ENCODE assay signal across 8 cellular contexts in the genomic region with DNA sequence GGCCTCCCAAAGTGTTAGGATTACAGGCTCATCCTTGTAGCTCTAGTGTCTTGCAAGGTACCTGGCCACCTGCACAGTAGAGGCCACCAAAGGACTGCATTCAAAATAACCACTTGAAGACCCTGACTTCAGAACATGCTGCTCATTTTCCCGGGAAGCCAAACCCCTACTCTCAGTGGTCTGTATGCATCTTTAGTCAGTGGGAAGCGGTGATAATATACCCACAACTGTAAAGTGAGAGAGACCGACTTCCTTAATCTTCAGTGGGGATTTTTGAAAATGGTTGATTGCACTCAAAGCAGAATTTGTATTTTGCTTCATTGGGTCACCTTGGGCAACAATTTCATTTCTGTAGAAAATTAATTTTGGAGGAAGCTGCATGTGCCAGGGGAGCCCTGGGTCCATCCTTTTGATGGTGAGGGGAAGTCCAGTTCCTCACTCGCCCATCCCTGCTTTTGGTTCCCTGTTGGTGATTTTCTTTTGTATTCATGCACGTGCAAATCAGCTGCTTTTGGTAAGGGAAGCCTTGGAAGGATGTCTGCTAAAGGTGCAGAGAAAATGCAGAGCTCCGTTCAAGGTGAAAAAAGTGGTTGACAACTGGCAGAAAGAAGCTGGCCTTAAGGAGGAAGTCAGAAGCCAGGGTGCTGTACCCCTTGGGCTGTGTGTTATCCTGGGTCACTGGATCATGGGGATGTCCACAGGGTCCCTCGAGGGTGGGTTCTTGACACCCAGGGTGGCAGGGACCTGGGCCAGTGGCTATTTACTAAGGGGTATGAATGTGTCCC. TPM values are rescaled to one million over a fixed set of nuclear protein-coding genes. Genes with fewer than 3 reads are reported as not detected.
A peak's percentile ranks its signal among the peaks of the same experiment; 100 is the strongest.
DNase-seq lines count a peak whose midpoint lies in the region; ATAC-seq and TF ChIP-seq lines count a peak whose summit lies in the region.
"Not testable (repeated sequence)": the region's sequence is repeated elsewhere in the genome, so short reads cannot be mapped to it uniquely, and the experiment has no call there.
"Had no signal": no experiment of that assay in that cellular context is flagged by ENCODE, and none has a peak within 500 bp of the region (broad histone marks: within the 10 kb centered on the region; RNA-seq: fewer than 3 reads in every experiment).

No MANE protein-coding gene starts in this region.

- ATAC-seq in GM18907 (IDR thresholded peaks at IDR 0.05; ENCODE audit: unreplicated experiment) (peak; percentile 32), naive B cell (ENCODE audit: low read depth in 2 of 2) (peak; percentile 76 to 77)
- not testable (repeated sequence) for ATAC-seq in IMR-90 (ENCODE audit: low read depth)
- peak; percentile 49 for ATAC-seq in central memory CD8-positive, alpha-beta T cell (replicated peaks; ENCODE audit: extremely low read depth, poor library complexity, severe bottlenecking)

- H3K9ac ChIP-seq in IMR-90 (ENCODE audit: low read depth, low read length) = not testable (repeated sequence)
- H3K9ac ChIP-seq in OCI-LY3 (ENCODE audit: low read length) = peak overlapping the region; percentile 58; the same call in 1 of the 2 replicates

- H3K4me2 ChIP-seq in DOHH2 (ENCODE audit: low read length) (peak overlapping the region; percentile 50), OCI-LY3 (ENCODE audit: low read length) (peak overlapping the region; percentile 61)
- H3K4me2 ChIP-seq in IMR-90 (ENCODE audit: low read depth, low read length) = not testable (repeated sequence)

- H3K4me1 Mint-ChIP-seq in central memory CD8-positive, alpha-beta T cell = not testable (repeated sequence)
- H3K4me1 Mint-ChIP-seq in naive B cell = peaks cover 24 to 69% (median 29%) of the 10 kb centered on the region in 3 donors

- not testable (repeated sequence) for H3K27me3 ChIP-seq in DOHH2 (ENCODE audit: control insufficient read depth, low read length); IMR-90 (ENCODE audit: control insufficient read depth, insufficient read depth, low read length); OCI-LY3 (ENCODE audit: low read depth, low read length); spleen (replicated peaks in 1 of 7)

- not testable (repeated sequence) for H2BK20ac ChIP-seq in IMR-90 (ENCODE audit: low read depth, low read length)

- not testable (repeated sequence) for H3K9me1 ChIP-seq in IMR-90 (ENCODE audit: insufficient read depth, low read length)

- dilution Hi-C loops in IMR-90 (cut with HindIII; ENCODE audit: low sequenced_read_pairs, unreplicated experiment) = not testable (repeated sequence)

- H3K36me3 ChIP-seq in DOHH2 (ENCODE audit: control insufficient read depth, low read length); IMR-90 (ENCODE audit: control insufficient read depth, insufficient read depth, low read length); OCI-LY3 (replicated peaks; ENCODE audit: low read depth, low read length); spleen: not testable (repeated sequence)

- peaks cover 67% of the 10 kb centered on the region for H3K4me1 ChIP-seq in DOHH2 (ENCODE audit: control insufficient read depth, low read length)
- H3K4me1 ChIP-seq in IMR-90 (ENCODE audit: control insufficient read depth, insufficient read depth, low read length) = not testable (repeated sequence)
- peaks cover 23% of the 10 kb centered on the region for H3K4me1 ChIP-seq in OCI-LY3 (ENCODE audit: low read length)
- H3K4me1 ChIP-seq in spleen = peaks cover 0 to 30% (median 3%) of the 10 kb centered on the region in 6 donors

- not testable (repeated sequence) for H3K18ac ChIP-seq in IMR-90 (ENCODE audit: low read depth, low read length)

- H3K36me3 Mint-ChIP-seq in central memory CD8-positive, alpha-beta T cell (ENCODE audit: insufficient read depth); naive B cell: not testable (repeated sequence)

- H2BK5ac ChIP-seq in IMR-90 (ENCODE audit: low read depth, low read length, poor library complexity, severe bottlenecking) = not testable (repeated sequence)

- not testable (repeated sequence) for BruUV-seq in IMR-90 (replicated peaks; lab: Mats Ljungman, UMichigan)

- not testable (repeated sequence) for TF ChIP-seq CTCF in DOHH2 (IDR thresholded peaks at IDR 0.05; ENCODE audit: low read depth, low read length, poor library complexity, severe bottlenecking); IMR-90 (conservative IDR thresholded peaks at IDR 0.05; ENCODE audit: low read depth, low read length); OCI-LY3 (IDR thresholded peaks at IDR 0.05; ENCODE audit: low read depth, low read length); spleen (IDR thresholded peaks at IDR 0.05 in 8 of 11, conservative IDR thresholded peaks at IDR 0.05 in 3 of 11)

- not testable (repeated sequence) for H4K8ac ChIP-seq in IMR-90 (ENCODE audit: low read depth in 2 of 2, low read length in 2 of 2)

- H3K9me3 ChIP-seq in DOHH2 (ENCODE audit: control insufficient read depth, insufficient read depth, low read length); IMR-90 (ENCODE audit: control insufficient read depth, insufficient read depth, low read length); OCI-LY3 (ENCODE audit: insufficient read depth, low read length); spleen: not testable (repeated sequence)

- H2AK9ac ChIP-seq in IMR-90 (replicated peaks; ENCODE audit: low read depth, low read length, poor library complexity) = not testable (repeated sequence)

- intact Hi-C loops in IMR-90 (cut with micrococcal nuclease); spleen (cut with DNase I; ENCODE audit: low total_unique reads): not testable (repeated sequence)

- not testable (repeated sequence) for H3K4me3 Mint-ChIP-seq in central memory CD8-positive, alpha-beta T cell
- peak overlapping the region; percentile 57 to 88 (median 79) for H3K4me3 Mint-ChIP-seq in naive B cell

- not testable (repeated sequence) for DNase-seq in IMR-90; central memory CD8-positive, alpha-beta T cell (ENCODE audit: low spot score in 2 of 2); spleen
- DNase-seq in naive B cell = peak; percentile 83

- H3K27me3 Mint-ChIP-seq in central memory CD8-positive, alpha-beta T cell; naive B cell: not testable (repeated sequence)

- H2BK15ac ChIP-seq in IMR-90 (ENCODE audit: low read depth, low read length) = peak overlapping the region; percentile 22; the same call in 1 of the 3 replicates

- H3K9me3 Mint-ChIP-seq in central memory CD8-positive, alpha-beta T cell; naive B cell: not testable (repeated sequence)

- peak overlapping the region; percentile 72 for H4K5ac ChIP-seq in IMR-90 (ENCODE audit: low read depth, low read length)

- POLR2A ChIA-PET in IMR-90 (lab: Charles Lee; ENCODE audit: unreplicated experiment) = not testable (repeated sequence)

- not testable (repeated sequence) for H4K91ac ChIP-seq in IMR-90 (ENCODE audit: insufficient read depth, low read depth, low read length)

- H3K27ac ChIP-seq in DOHH2 (ENCODE audit: low read depth, low read length) (peak overlapping the region; percentile 80), OCI-LY3 (ENCODE audit: low read length) (peak overlapping the region; percentile 89), spleen (peak overlapping the region in 7 of 8 donors; percentile 29 to 82 (median 64))
- not testable (repeated sequence) for H3K27ac ChIP-seq in IMR-90 (ENCODE audit: insufficient read depth, low read length)

- H3K4me3 ChIP-seq in DOHH2 (ENCODE audit: low read length) (peak overlapping the region; percentile 30), OCI-LY3 (ENCODE audit: low read length) (peak overlapping the region; percentile 31; the same call in 1 of the 2 replicates)
- not testable (repeated sequence) for H3K4me3 ChIP-seq in IMR-90 (ENCODE audit: insufficient read depth, low read depth, low read length); spleen

- not testable (repeated sequence) for H3K79me1 ChIP-seq in IMR-90 (ENCODE audit: low read depth in 1 of 2, low read length in 2 of 2)

- H3K23ac ChIP-seq in IMR-90 (ENCODE audit: low read depth, low read length) = not testable (repeated sequence)

- not testable (repeated sequence) for H3K79me2 ChIP-seq in DOHH2 (ENCODE audit: control insufficient read depth, low read length); OCI-LY3 (ENCODE audit: low read length)

- H2AK5ac ChIP-seq in IMR-90 (ENCODE audit: low read depth, low read length) = not testable (repeated sequence)

- TF ChIP-seq POLR2A in IMR-90 (IDR thresholded peaks at IDR 0.05; ENCODE audit: low read depth, low read length); spleen (IDR thresholded peaks at IDR 0.05): not testable (repeated sequence)

- CTCF ChIA-PET in IMR-90 (lab: Yijun Ruan, JAX) = not testable (repeated sequence)

- not testable (repeated sequence) for H4K20me1 ChIP-seq in DOHH2 (ENCODE audit: control insufficient read depth, insufficient read depth, low read depth, low read length); IMR-90 (ENCODE audit: insufficient read depth, low read length); OCI-LY3 (ENCODE audit: insufficient read depth, low read length)

- not testable (repeated sequence) for H3K14ac ChIP-seq in IMR-90 (replicated peaks; ENCODE audit: low read depth, low read length)

- not testable (repeated sequence) for TF ChIP-seq RAD21 in IMR-90 (IDR thresholded peaks at IDR 0.05; ENCODE audit: low read length)

- 100% methylated on average over 1 of the region's 7 CpGs; no CpG with 5 or more reads in 1 of the 2 experiments for WGBS in IMR-90 (ENCODE audit: extremely low coverage in 2 of 2, insufficient read length in 1 of 2), 2 experiments
- 57 to 69% (median 62%) methylated on average over 7 of the region's 7 CpGs for WGBS in spleen, 5 donors

- not testable (repeated sequence) for H3K4ac ChIP-seq in IMR-90 (ENCODE audit: low read depth, low read length)

- H3K9me2 ChIP-seq in DOHH2 (replicated peaks; ENCODE audit: control insufficient read depth, low read length) = not testable (repeated sequence)

- H2BK120ac ChIP-seq in IMR-90 (ENCODE audit: low read depth, low read length) = 0 out of 2 replicates have a peak overlapping the region, but pooled peaks have one; percentile 13

- H3F3A ChIP-seq in DOHH2 (ENCODE audit: control insufficient read depth, insufficient read depth) = not testable (repeated sequence)

- H3K56ac ChIP-seq in IMR-90 (ENCODE audit: extremely low read depth, insufficient read depth, low read length) = not testable (repeated sequence)

- H3K27ac Mint-ChIP-seq in central memory CD8-positive, alpha-beta T cell (ENCODE audit: low read depth) = not testable (repeated sequence)
- peak overlapping the region; percentile 97 to 99 (median 99) for H3K27ac Mint-ChIP-seq in naive B cell

- H2AFZ ChIP-seq in IMR-90 (replicated peaks; ENCODE audit: low read length, poor library complexity); OCI-LY3 (ENCODE audit: low read depth, low read length): not testable (repeated sequence)

- in situ Hi-C loops in IMR-90 (cut with MboI; ENCODE audit: low sequenced_read_pairs) = not testable (repeated sequence)

RNA-seq across cellular contexts. Expression of gene NPIPB11, which starts 59.5 kb away (rescaled TPM):
- total RNA-seq in IMR-90 (2012; rRNA removed) = under 0.01 TPM in 2 replicates
- polyA plus RNA-seq in IMR-90 (2012; rRNA removed) = 1.8 and 2.1 TPM in 2 replicates
- 0.37 and 0.66 TPM in 2 replicates for polyA plus RNA-seq in IMR-90 (2012; cell fraction: cytosol; rRNA removed)
- 14.8 and 19.7 TPM in 2 replicates for polyA plus RNA-seq in IMR-90 (2012; cell fraction: nucleus; rRNA removed; ENCODE audit: low replicate concordance)
- polyA plus RNA-seq in naive B cell (ENCODE audit: low read depth in 6 of 6) = 1 to 10 TPM in 1 of 6 donors, under 1 TPM in 5; 0.28 to 1.1 (median 0.73) TPM
- total RNA-seq in spleen = 10 to 100 TPM in 1 of 7 donors, 1 to 10 TPM in 5, under 1 TPM in 1; 0.81 to 12.1 (median 3.0) TPM
- 1 to 10 TPM; 1.2 to 2.3 (median 1.9) TPM for polyA plus RNA-seq in spleen
- total RNA-seq: G401 had no signal
